ENCODE assay signal across 18 cellular contexts in genomic region chr18:41923495-41923894, GRCh38.
"Had no signal": no experiment of that assay in that cellular context is flagged by ENCODE, and none has a peak within 500 bp of the region (broad histone marks: within the 10 kb centered on the region; RNA-seq: fewer than 3 reads in every experiment).

No MANE protein-coding gene starts in this region.

- DNase-seq: effector memory CD4-positive, alpha-beta T cell; glutamatergic neuron; immature natural killer cell; left ventricle myocardium inferior; lower lobe of right lung; natural killer cell; posterior cingulate gyrus; spleen; stimulated activated CD4-positive, alpha-beta T cell treated with anti-CD3 and anti-CD28 coated beads, Interleukin-15, amount 100 ng/mL, for 24 hours; stimulated activated CD4-positive, alpha-beta T cell treated with anti-CD3 and anti-CD28 coated beads, Interleukin-1b, Interleukin-23, amount 100 ng/mL, for 48 hours; stimulated activated CD4-positive, alpha-beta T cell treated with anti-CD3 and anti-CD28 coated beads, Interleukin-4, amount 100 ng/mL, for 4 hours; stimulated activated naive B cell treated with anti-CD40 and anti-IgM and Interleukin-4, amounts not matched to agents 10 μg/mL and 1 μg/mL and 100 μg/mL, for 72 hours; stimulated activated naive CD8-positive, alpha-beta T cell treated with anti-CD3 and anti-CD28 coated beads, Interleukin-15, amount 100 ng/mL, for 72 hours; testis had no signal

- ATAC-seq: gastroesophageal sphincter; natural killer cell; sciatic nerve; stimulated activated naive B cell treated with anti-CD40 and anti-IgM and Interleukin-4, amounts not matched to agents 10 μg/mL and 1 μg/mL and 100 μg/mL, for 72 hours; stimulated activated naive CD8-positive, alpha-beta T cell treated with anti-CD3 and anti-CD28 coated beads, Interleukin-15, amount 100 ng/mL, for 72 hours had no signal

- FAIRE-seq: endometrium, keratinocyte had no signal
